ENCODE assay signal across 2 cellular contexts in genomic region chr12:124529595-124530276, GRCh38.
A peak's percentile ranks its signal among the peaks of the same experiment; 100 is the strongest.
TF ChIP-seq lines count a peak whose summit lies in the region.

No MANE protein-coding gene starts in this region.

TF ChIP-seq in HepG2, 621 proteins besides CTCF, POLR2A, EP300 and RAD21:
- TF ChIP-seq ZNF7 (CRISPR knock-in tag; IDR thresholded peaks at IDR 0.05) (peak; percentile 93), SPEN (CRISPR knock-in tag; IDR thresholded peaks at IDR 0.05; ENCODE audit: low read depth) (no peak), ASH2L (IDR thresholded peaks at IDR 0.05; ENCODE audit: insufficient read length, low read depth, low read length) (no peak), CREB1 (IDR thresholded peaks at IDR 0.05) (no peak), CREB1 (CRISPR knock-in tag; IDR thresholded peaks at IDR 0.05) (no peak)

TF ChIP-seq in K562, 482 proteins besides CTCF, POLR2A, EP300 and RAD21:
- TF ChIP-seq MBD2 (IDR thresholded peaks at IDR 0.05; ENCODE audit: borderline replicate concordance, low read depth), result no peak
- no peak for TF ChIP-seq HIVEP1 (CRISPR knock-in tag; IDR thresholded peaks at IDR 0.05)
- peak; percentile 18 for TF ChIP-seq RBM25 (IDR thresholded peaks at IDR 0.05; ENCODE audit: low read depth, low read length, severe bottlenecking)
- TF ChIP-seq ZNF518B (CRISPR knock-in tag; IDR thresholded peaks at IDR 0.05), result no peak
- TF ChIP-seq ZNF407 (IDR thresholded peaks at IDR 0.05; ENCODE audit: low read depth), result 0 out of 2 replicates have a peak, but pooled peaks have one; percentile 14
- TF ChIP-seq ZFP36 (IDR thresholded peaks at IDR 0.05; ENCODE audit: low read depth, low read length, partially characterized antibody), result peak; percentile 50
